In the genomic region with DNA sequence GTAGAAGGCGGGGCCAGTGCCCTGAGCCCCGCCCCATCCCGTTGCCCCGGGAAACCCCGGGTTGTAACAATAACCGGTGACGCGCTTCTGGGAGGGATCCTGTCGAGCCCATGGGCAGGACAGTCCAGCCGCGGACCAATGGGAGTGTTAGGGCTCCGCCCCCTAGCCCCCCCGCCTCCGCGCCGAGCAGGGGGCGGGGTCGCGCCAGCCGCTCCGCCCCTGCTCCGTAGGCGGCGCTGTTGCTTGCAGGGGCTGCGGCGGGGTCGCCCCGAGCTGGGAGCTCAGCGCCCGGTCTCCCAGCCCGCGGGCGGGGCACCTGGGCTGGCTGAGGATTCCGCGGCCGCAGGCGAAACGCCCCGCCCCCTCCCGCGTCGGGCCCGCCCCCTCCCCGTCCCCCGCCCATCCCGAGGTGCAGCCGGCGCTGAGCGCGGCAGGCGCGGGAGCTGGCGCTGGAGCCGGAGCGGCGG, we compare ENCODE assay signal across 8 cellular contexts. TPM values are rescaled to one million over a fixed set of nuclear protein-coding genes. Genes with fewer than 3 reads are reported as not detected.
DNase-seq lines count a peak whose midpoint lies in the region; ATAC-seq and TF ChIP-seq lines count a peak whose summit lies in the region.

FOXO6 (plus strand) TSS at position 407 of the 467 bp plus-strand sequence.

- H3K4me3 ChIP-seq in esophagus squamous epithelium (peak within 1 kb of the TSS; percentile 50 to 72 (median 60)), muscle layer of duodenum (ENCODE audit: low read depth in 1 of 2, low read length in 2 of 2) (peak within 1 kb of the TSS; percentile 30 to 69)

- intact Hi-C loops in esophagus squamous epithelium (cut with DNase I), result no loop called here

- DNase-seq in DMS 273 treated with DMSO at 0.1 percent for 48 hours (lab: John Stamatoyannopoulos, UW) (peak; percentile 100), KBM-7 (peak; percentile 99), esophagus squamous epithelium (lab: John Stamatoyannopoulos, UW) (peak; percentile 89)
- DNase-seq in activated T-cell treated with anti-CD3 and anti-CD28 coated beads, Interleukin-2, amount 50 U/mL, for 72 hours, result peak; percentile 93 to 95
- DNase-seq in stimulated activated CD8-positive, alpha-beta memory T cell treated with anti-CD3 and anti-CD28 coated beads, Interleukin-7, amount 100 ng/mL, for 24 hours (ENCODE audit: low read depth), result peak; percentile 85

- H3K4me3 Mint-ChIP-seq in activated T-cell treated with anti-CD3 and anti-CD28 coated beads, Interleukin-2, amount 50 U/mL, for 72 hours, result peak within 1 kb of the TSS; percentile 61 to 66

- in situ Hi-C loops in KBM-7 (cut with MboI; ENCODE audit: low pct_unique_long_range_greater_than_20kb, low sequenced_read_pairs), result no loop called here

- H3K36me3 ChIP-seq in esophagus squamous epithelium (no peaks in the 10 kb centered on the region), muscle layer of duodenum (ENCODE audit: control insufficient read depth in 1 of 2, insufficient read depth in 2 of 2, low read length in 2 of 2) (no peaks in the 10 kb centered on the region)

- no peaks in the 10 kb centered on the region for H3K9me3 ChIP-seq in esophagus squamous epithelium
- no peaks in the 10 kb centered on the region for H3K9me3 ChIP-seq in muscle layer of duodenum (ENCODE audit: control insufficient read depth in 1 of 2, low read length in 2 of 2)

- 0% methylated on average over 5 of the region's 56 CpGs; no CpG with 5 or more reads in 1 of the 2 donors for WGBS in esophagus squamous epithelium, 2 donors

- H3K4me1 ChIP-seq in esophagus squamous epithelium, result peaks cover 21 to 66% (median 29%) of the 10 kb centered on the region in 3 donors
- peaks cover 0 to 39% of the 10 kb centered on the region in 2 donors for H3K4me1 ChIP-seq in muscle layer of duodenum (ENCODE audit: control insufficient read depth in 1 of 2, insufficient read depth in 2 of 2, low read length in 2 of 2)

- no peaks in the 10 kb centered on the region for H3K36me3 Mint-ChIP-seq in activated T-cell treated with anti-CD3 and anti-CD28 coated beads, Interleukin-2, amount 50 U/mL, for 72 hours (ENCODE audit: insufficient read depth in 2 of 2)

- H3K27ac ChIP-seq in esophagus squamous epithelium (peak within 1 kb of the TSS; percentile 38 to 80 (median 56)), muscle layer of duodenum (ENCODE audit: low read length) (no peak within 1 kb of the TSS)

- peaks cover 25% of the 10 kb centered on the region for H3K4me1 Mint-ChIP-seq in activated T-cell treated with anti-CD3 and anti-CD28 coated beads, Interleukin-2, amount 50 U/mL, for 72 hours (ENCODE audit: low read depth)

- TF ChIP-seq CTCF in esophagus squamous epithelium (IDR thresholded peaks at IDR 0.05), result peak; percentile 29 to 70 (median 48)

- H3K9me3 Mint-ChIP-seq in activated T-cell treated with anti-CD3 and anti-CD28 coated beads, Interleukin-2, amount 50 U/mL, for 72 hours, result no peaks in the 10 kb centered on the region

- H3K27me3 Mint-ChIP-seq in activated T-cell treated with anti-CD3 and anti-CD28 coated beads, Interleukin-2, amount 50 U/mL, for 72 hours (ENCODE audit: low read depth), result peaks cover 44% of the 10 kb centered on the region

- TF ChIP-seq POLR2A in esophagus squamous epithelium (IDR thresholded peaks at IDR 0.05), result no peak

- peak; percentile 87 for ATAC-seq in GM21723 (IDR thresholded peaks at IDR 0.05; ENCODE audit: unreplicated experiment)
- peak; percentile 91 to 93 for ATAC-seq in activated T-cell treated with anti-CD3 and anti-CD28 coated beads, Interleukin-2, amount 50 U/mL, for 72 hours (replicated peaks in 1 of 2)

- H3K27me3 ChIP-seq in esophagus squamous epithelium (peaks cover 0 to 26% (median 3%) of the 10 kb centered on the region in 4 donors), muscle layer of duodenum (ENCODE audit: low read depth, low read length) (peaks cover 13% of the 10 kb centered on the region)

- no peak within 1 kb of the TSS for H3K27ac Mint-ChIP-seq in activated T-cell treated with anti-CD3 and anti-CD28 coated beads, Interleukin-2, amount 50 U/mL, for 72 hours

TF ChIP-seq in PFSK-1, 5 proteins besides CTCF, POLR2A, EP300 and RAD21:
- no peak for TF ChIP-seq POLR2AphosphoS5 (IDR thresholded peaks at IDR 0.05; ENCODE audit: low read depth, low read length)
- peak; percentile 59 for TF ChIP-seq FOXP2 (optimal IDR thresholded peaks at IDR 0.05; ENCODE audit: borderline replicate concordance, extremely low read depth, extremely low read length, insufficient read depth)

RNA-seq across cellular contexts. Expression of gene FOXO6, which starts in this region (rescaled TPM):
- polyA plus RNA-seq in PFSK-1 (2012; ENCODE audit: insufficient read length, low read depth), result 34.9 TPM
- total RNA-seq in activated T-cell treated with anti-CD3 and anti-CD28 coated beads, Interleukin-2, amount 50 U/mL, for 72 hours, result under 1 TPM; 0.19 to 0.21 TPM
- total RNA-seq in esophagus squamous epithelium, result under 1 TPM in 3 of 4 donors, not detected in 1; 0.18 to 0.53 (median 0.38) TPM

Comparison
In these comparisons a context has a peak if more than half of its experiments do, and no peak if none do; other contexts are left out.
1. Peak in DNase-seq and ATAC-seq in activated T-cell treated with anti-CD3 and anti-CD28 coated beads, Interleukin-2, amount 50 U/mL, for 72 hours; RNA of the gene not detected or under 1 TPM.
2. Peak in DNase-seq, H3K4me3 ChIP-seq and H3K27ac ChIP-seq in esophagus squamous epithelium; RNA of the gene not detected or under 1 TPM.